In the genomic region with DNA sequence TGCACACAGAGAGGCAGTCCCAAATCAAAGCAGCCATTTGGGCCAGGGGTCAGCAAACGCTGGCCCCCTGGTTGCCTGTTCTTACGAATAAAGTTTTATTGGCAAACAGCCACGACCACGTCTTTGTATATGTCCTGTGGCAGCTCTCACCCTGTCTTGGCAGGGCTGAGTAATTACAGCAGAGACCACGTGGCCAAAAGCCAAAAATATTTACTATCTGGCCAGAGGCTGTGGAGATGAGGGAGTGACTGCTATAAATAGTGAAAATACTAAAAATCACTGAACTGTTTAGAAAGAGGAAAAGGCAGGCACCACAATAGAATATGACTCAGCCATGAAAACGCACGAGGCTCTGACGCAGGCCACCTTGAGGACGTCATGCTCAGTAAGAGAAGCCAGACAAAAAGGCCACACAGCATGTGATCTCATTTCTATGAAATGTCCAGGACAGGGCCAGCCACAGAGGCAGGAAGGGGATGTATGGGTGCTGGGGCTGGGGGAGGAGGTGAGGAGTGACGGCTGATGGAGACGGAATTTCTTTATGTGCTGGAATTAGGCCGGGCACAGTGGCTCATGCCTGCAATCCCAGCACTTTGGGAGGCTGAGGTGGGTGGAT, we compare ENCODE assay signal across 8 cellular contexts. TPM values are rescaled to one million over a fixed set of nuclear protein-coding genes. Genes with fewer than 3 reads are reported as not detected.
DNase-seq lines count a peak whose midpoint lies in the region; ATAC-seq, FAIRE-seq and TF ChIP-seq lines count a peak whose summit lies in the region.

No MANE protein-coding gene starts in this region.

- in situ Hi-C loops in GM13977 (cut with MboI; ENCODE audit: low pct_unique_long_range_greater_than_20kb, low sequenced_read_pairs, unreplicated experiment) = no loop called here
- in situ Hi-C loops in SK-MEL-5 (cut with HindIII; ENCODE audit: low pct_unique_long_range_greater_than_20kb, low sequenced_read_pairs) = no loop called here

- TF ChIP-seq CTCF in GM13977 (IDR thresholded peaks at IDR 0.05; ENCODE audit: extremely low read depth, insufficient read depth, missing control alignments) (no peak), D721Med (IDR thresholded peaks at IDR 0.05; ENCODE audit: insufficient read depth, missing control alignments) (no peak)

- no peak overlapping the region for H3K4me3 ChIP-seq in skeletal muscle cell (ENCODE audit: low read depth, low read length)

- no peak for ATAC-seq in activated CD4-positive, CD25-positive, alpha-beta regulatory T cell treated with anti-CD3 and anti-CD28 coated beads, Interleukin-2, amount 50 U/mL, for 24 hours

- DNase-seq in GM13977 (ENCODE audit: low spot score) = peak; percentile 58
- peak; percentile 99 for DNase-seq in SK-MEL-5 (ENCODE audit: low read depth, low spot score)
- peak; percentile 99 for DNase-seq in glomerular visceral epithelial cell (ENCODE audit: extremely low spot score)
- peak; percentile 99 for DNase-seq in skeletal muscle cell (ENCODE audit: low read depth)
- no peak for DNase-seq in D721Med (ENCODE audit: insufficient read length, low spot score)
- DNase-seq in NCI-H524 (lab: John Stamatoyannopoulos, UW) = no peak
- DNase-seq in COR-L47 (lab: John Stamatoyannopoulos, UW) = no peak

- FAIRE-seq in D721Med (lab: Jason Lieb, UNC) = no peak

RNA-seq across cellular contexts. Expression of a gene that starts 29.4 kb away (rescaled TPM):
- total RNA-seq in SK-MEL-5 (2014; rRNA removed; shearing (Covaris generic)) = not detected in 2 replicates
- polyA plus RNA-seq in SK-MEL-5 (2015; cell fraction: cytosol; rRNA removed) = not detected in 2 replicates
- polyA plus RNA-seq in SK-MEL-5 (2015; cell fraction: nucleus; rRNA removed) = not detected in 2 replicates

RNA-seq across cellular contexts. Expression of a gene that starts 32.3 kb away (rescaled TPM):
- not detected in 2 replicates for total RNA-seq in SK-MEL-5 (2014; rRNA removed; shearing (Covaris generic))
- polyA plus RNA-seq in SK-MEL-5 (2015; cell fraction: cytosol; rRNA removed) = not detected in 2 replicates
- polyA plus RNA-seq in SK-MEL-5 (2015; cell fraction: nucleus; rRNA removed) = not detected in 2 replicates

RNA-seq across cellular contexts. Expression of a gene that starts 49.6 kb away (rescaled TPM):
- 13.1 and 13.4 TPM in 2 replicates for total RNA-seq in SK-MEL-5 (2014; rRNA removed; shearing (Covaris generic))
- polyA plus RNA-seq in SK-MEL-5 (2015; cell fraction: cytosol; rRNA removed) = 22.8 and 27.0 TPM in 2 replicates
- polyA plus RNA-seq in SK-MEL-5 (2015; cell fraction: nucleus; rRNA removed) = 14.2 and 14.9 TPM in 2 replicates

RNA-seq across cellular contexts. Expression of a gene that starts 55.2 kb away (rescaled TPM):
- 22.6 and 26.9 TPM in 2 replicates for total RNA-seq in SK-MEL-5 (2014; rRNA removed; shearing (Covaris generic))
- polyA plus RNA-seq in SK-MEL-5 (2015; cell fraction: cytosol; rRNA removed) = 30.2 and 34.6 TPM in 2 replicates
- polyA plus RNA-seq in SK-MEL-5 (2015; cell fraction: nucleus; rRNA removed) = 54.4 and 59.7 TPM in 2 replicates

Comparison
In these comparisons a context has a peak if more than half of its experiments do, and no peak if none do; other contexts are left out.
1. DNase-seq: peak in GM13977 (single experiment), SK-MEL-5 (single experiment), glomerular visceral epithelial cell (single experiment) and skeletal muscle cell (single experiment); none in D721Med (single experiment), NCI-H524 (0 of 2) and COR-L47 (single experiment).